Comparison of ENCODE assay signal across 1 cellular context in genomic region chr22:25008666-25009065, GRCh38.
TF ChIP-seq lines count a peak whose summit lies in the region.

No MANE protein-coding gene starts in this region.

TF ChIP-seq in SK-N-SH, 30 proteins besides CTCF, POLR2A, EP300 and RAD21 (continued from another document):
- TF ChIP-seq ZBTB33 (IDR thresholded peaks at IDR 0.05; ENCODE audit: borderline replicate concordance, low read depth) (no peak), NFIC (IDR thresholded peaks at IDR 0.05; ENCODE audit: borderline replicate concordance) (no peak), FOXJ3 (CRISPR knock-in tag; IDR thresholded peaks at IDR 0.05) (no peak)
